17 cellular contexts compared by ENCODE assay signal in the genomic region with DNA sequence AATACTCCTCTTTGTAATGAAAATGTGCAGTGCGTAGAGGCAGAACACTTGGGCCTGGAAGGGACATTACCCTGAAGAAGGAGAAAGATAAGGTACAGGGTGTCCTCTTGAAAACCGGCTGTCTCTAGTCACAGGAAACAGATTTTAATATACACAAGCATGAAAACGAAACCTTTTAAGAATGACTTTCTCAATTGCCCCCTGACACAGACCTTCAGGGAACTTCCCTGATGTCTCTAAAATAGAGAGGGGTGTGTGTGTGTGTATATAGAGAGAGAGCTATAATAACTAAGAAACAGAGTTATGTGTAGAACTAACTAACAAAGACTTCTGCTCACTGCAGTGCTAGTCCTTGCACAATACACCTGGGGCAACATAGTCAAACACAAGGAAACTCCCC.
DNase-seq lines count a peak whose midpoint lies in the region; ATAC-seq and TF ChIP-seq lines count a peak whose summit lies in the region.
"Had no signal": no experiment of that assay in that cellular context is flagged by ENCODE, and none has a peak within 500 bp of the region (broad histone marks: within the 10 kb centered on the region; RNA-seq: fewer than 3 reads in every experiment).

No MANE protein-coding gene starts in this region.

- no peaks in the 10 kb centered on the region for H3K27me3 ChIP-seq in H7 (ENCODE audit: control insufficient read depth, insufficient read depth, low read length)
- H3K27me3 ChIP-seq: uterus had no signal

- peak; percentile 24 for DNase-seq in GM20000 (ENCODE audit: low spot score)
- DNase-seq in left lobe of liver (ENCODE audit: low spot score) = no peak
- no peak for DNase-seq in NCI-H2029 treated with DMSO at 0.1 percent for 48 hours (lab: John Stamatoyannopoulos, UW)
- DNase-seq in H7 = no peak
- no peak for DNase-seq in mucosa of gallbladder (ENCODE audit: low spot score)
- no peak for DNase-seq in NCI-H2029 (lab: John Stamatoyannopoulos, UW)
- DNase-seq: activated B cell treated with CpG ODN at 0.5 μM for 24 hours; activated CD8-positive, alpha-beta memory T cell treated with anti-CD3 and anti-CD28 coated beads, Interleukin-2, amount 10 ng/mL, durations not matched to agents 7 days and 5 days; activated naive CD4-positive, alpha-beta T cell treated with Interleukin-2 at 50 U/mL for 16 hours; dermis blood vessel endothelial cell; erythroblast; NCI-H1092 treated with DMSO at 0.1 percent for 48 hours; SHP77; stimulated activated CD4-positive, alpha-beta T cell treated with anti-CD3 and anti-CD28 coated beads, Interleukin-15, amount 100 ng/mL, for 24 hours; uterus had no signal

- no peak for TF ChIP-seq CTCF in GM20000 (IDR thresholded peaks at IDR 0.05; ENCODE audit: extremely low read depth, missing control alignments)

- ATAC-seq in GM18519 (IDR thresholded peaks at IDR 0.05; ENCODE audit: low FRiP score, unreplicated experiment) (peak; percentile 55), HG03139 (IDR thresholded peaks at IDR 0.05; ENCODE audit: unreplicated experiment) (peak; percentile 55), left lobe of liver (peak; percentile 16)
- ATAC-seq: activated CD8-positive, alpha-beta memory T cell treated with anti-CD3 and anti-CD28 coated beads, Interleukin-2, amount 10 ng/mL, durations not matched to agents 7 days and 5 days had no signal

- H3K36me3 ChIP-seq in H7 (replicated peaks; ENCODE audit: control insufficient read depth, insufficient read depth, low read length) = no peaks in the 10 kb centered on the region
- H3K36me3 ChIP-seq: uterus had no signal

- no peak overlapping the region for H3K4me3 ChIP-seq in H7 (ENCODE audit: insufficient read depth, low read depth, low read length)
- H3K4me3 ChIP-seq: uterus had no signal
